Comparison of ENCODE assay signal across 12 cellular contexts in genomic region chr18:80201739-80202138, GRCh38. TPM values are rescaled to one million over a fixed set of nuclear protein-coding genes. Genes with fewer than 3 reads are reported as not detected.
DNase-seq lines count a peak whose midpoint lies in the region; ATAC-seq, FAIRE-seq and TF ChIP-seq lines count a peak whose summit lies in the region.
"Had no signal": no experiment of that assay in that cellular context is flagged by ENCODE, and none has a peak within 500 bp of the region (broad histone marks: within the 10 kb centered on the region; RNA-seq: fewer than 3 reads in every experiment).

No MANE protein-coding gene starts in this region.

- no peak overlapping the region for H3K27ac Mint-ChIP-seq in astrocyte (ENCODE audit: unreplicated experiment)
- H3K27ac Mint-ChIP-seq in activated CD4-positive, alpha-beta T cell treated with anti-CD3 and anti-CD28 coated beads, Interleukin-2, amount 10 ng/mL, durations not matched to agents 7 days and 5 days = no peak overlapping the region

- DNase-seq in astrocyte (ENCODE audit: low read depth) (no peak), activated gamma-delta T cell treated with Interleukin-2 at 50 U/mL for 16 hours (no peak), esophagus squamous epithelium (lab: John Stamatoyannopoulos, UW) (no peak), kidney tubule cell (ENCODE audit: low spot score) (no peak)
- no peak for DNase-seq in activated CD4-positive, alpha-beta T cell treated with anti-CD3 and anti-CD28 coated beads, Interleukin-2, amount 10 ng/mL, durations not matched to agents 7 days and 5 days
- DNase-seq: NCI-H1105, NCI-H524 treated with DMSO at 0.1 percent for 48 hours, T1000 had no signal

- no peak overlapping the region for H3K4me3 Mint-ChIP-seq in astrocyte (ENCODE audit: unreplicated experiment)
- no peak overlapping the region for H3K4me3 Mint-ChIP-seq in activated CD4-positive, alpha-beta T cell treated with anti-CD3 and anti-CD28 coated beads, Interleukin-2, amount 10 ng/mL, durations not matched to agents 7 days and 5 days

- peak overlapping the region; percentile 25 for H3K4me2 ChIP-seq in astrocyte (ENCODE audit: low read length)

- FAIRE-seq in astrocyte (lab: Jason Lieb, UNC) = no peak

- no peaks in the 10 kb centered on the region for H3K9me3 ChIP-seq in astrocyte (ENCODE audit: insufficient read depth, low read depth, low read length)
- no peaks in the 10 kb centered on the region for H3K9me3 ChIP-seq in esophagus squamous epithelium

- H3K36me3 ChIP-seq in astrocyte (ENCODE audit: insufficient read depth, low read length) (no peaks in the 10 kb centered on the region), esophagus squamous epithelium (peaks cover 0 to 24% (median 0%) of the 10 kb centered on the region in 3 donors)

- no peaks in the 10 kb centered on the region for H3K27me3 ChIP-seq in astrocyte (ENCODE audit: insufficient read depth, low read length)
- no peaks in the 10 kb centered on the region for H3K27me3 ChIP-seq in esophagus squamous epithelium

- no peaks in the 10 kb centered on the region for H3K79me2 ChIP-seq in astrocyte (ENCODE audit: insufficient read depth, low read length)

- peaks cover 28% of the 10 kb centered on the region for H3K4me1 Mint-ChIP-seq in astrocyte (ENCODE audit: low read depth, unreplicated experiment)
- H3K4me1 Mint-ChIP-seq in activated CD4-positive, alpha-beta T cell treated with anti-CD3 and anti-CD28 coated beads, Interleukin-2, amount 10 ng/mL, durations not matched to agents 7 days and 5 days = peaks cover 3% of the 10 kb centered on the region

- H3K4me3 ChIP-seq in astrocyte (ENCODE audit: insufficient read depth, low read depth, low read length) (no peak overlapping the region), esophagus squamous epithelium (no peak overlapping the region)

- no peak overlapping the region for H3K27ac ChIP-seq in astrocyte (ENCODE audit: low read depth, low read length)
- H3K27ac ChIP-seq in esophagus squamous epithelium = no peak overlapping the region
- H3K27ac ChIP-seq: C4-2B had no signal

- H2AFZ ChIP-seq in astrocyte (ENCODE audit: low read depth, low read length) = no peak overlapping the region

- no peak for TF ChIP-seq POLR2A in esophagus squamous epithelium (IDR thresholded peaks at IDR 0.05)

- H3K4me1 ChIP-seq in astrocyte (ENCODE audit: insufficient read depth, low read length) (peaks cover 28% of the 10 kb centered on the region), esophagus squamous epithelium (peaks cover 0 to 21% (median 3%) of the 10 kb centered on the region in 3 donors)

- no peaks in the 10 kb centered on the region for H3K9me3 Mint-ChIP-seq in astrocyte (ENCODE audit: unreplicated experiment)
- H3K9me3 Mint-ChIP-seq in activated CD4-positive, alpha-beta T cell treated with anti-CD3 and anti-CD28 coated beads, Interleukin-2, amount 10 ng/mL, durations not matched to agents 7 days and 5 days = no peaks in the 10 kb centered on the region

- H4K20me1 ChIP-seq in astrocyte (ENCODE audit: insufficient read depth, low read length) = peaks cover 33% of the 10 kb centered on the region

- 62 to 78% methylated on average over 2 to 5 of the region's 9 CpGs for WGBS in esophagus squamous epithelium, 2 donors

- intact Hi-C loops in esophagus squamous epithelium (cut with DNase I) = no loop called here

- POLR2A ChIA-PET in activated CD4-positive, alpha-beta T cell treated with anti-CD3 and anti-CD28 coated beads, Interleukin-2, amount 10 ng/mL, durations not matched to agents 7 days and 5 days (lab: Charles Lee) = no interaction called here

- H3K9ac ChIP-seq in astrocyte (ENCODE audit: low read length) = no peak overlapping the region

- H3K36me3 Mint-ChIP-seq in astrocyte (ENCODE audit: low read depth, unreplicated experiment) = peaks cover 5% of the 10 kb centered on the region
- H3K36me3 Mint-ChIP-seq in activated CD4-positive, alpha-beta T cell treated with anti-CD3 and anti-CD28 coated beads, Interleukin-2, amount 10 ng/mL, durations not matched to agents 7 days and 5 days (ENCODE audit: low read depth) = no peaks in the 10 kb centered on the region

- ATAC-seq in GM18873 (IDR thresholded peaks at IDR 0.05; ENCODE audit: low FRiP score, unreplicated experiment) = peak; percentile 6
- ATAC-seq in GM21390 (IDR thresholded peaks at IDR 0.05; ENCODE audit: unreplicated experiment) = peak; percentile 19
- peak; percentile 10 for ATAC-seq in HG03025 (IDR thresholded peaks at IDR 0.05; ENCODE audit: low FRiP score, unreplicated experiment)

- CTCF ChIA-PET in activated CD4-positive, alpha-beta T cell treated with anti-CD3 and anti-CD28 coated beads, Interleukin-2, amount 10 ng/mL, durations not matched to agents 7 days and 5 days (lab: Charles Lee) = no interaction called here

- TF ChIP-seq CTCF in astrocyte (IDR thresholded peaks at IDR 0.05; ENCODE audit: insufficient read depth, low read depth, low read length) (no peak), esophagus squamous epithelium (IDR thresholded peaks at IDR 0.05) (no peak)

- H3K27me3 Mint-ChIP-seq in astrocyte (ENCODE audit: low read depth, unreplicated experiment) = no peaks in the 10 kb centered on the region
- H3K27me3 Mint-ChIP-seq in activated CD4-positive, alpha-beta T cell treated with anti-CD3 and anti-CD28 coated beads, Interleukin-2, amount 10 ng/mL, durations not matched to agents 7 days and 5 days = peaks cover 35% of the 10 kb centered on the region

RNA-seq across cellular contexts. Expression of gene PARD6G, which starts 45.6 kb away (rescaled TPM):
- total RNA-seq in astrocyte (26.9 and 29.6 TPM in 2 replicates), esophagus squamous epithelium (10 to 100 TPM; 24.3 to 37.8 (median 33.1) TPM)
- under 1 TPM; 0.15 to 0.22 TPM for total RNA-seq in activated CD4-positive, alpha-beta T cell treated with anti-CD3 and anti-CD28 coated beads, Interleukin-2, amount 10 ng/mL, durations not matched to agents 7 days and 5 days

Comparison
In these comparisons a context has a peak if more than half of its experiments do, and no peak if none do; other contexts are left out.
1. RNA of gene PARD6G, which starts 45.6 kb away (total RNA-seq): 24.3 to 37.8 TPM in esophagus squamous epithelium and 26.9 to 29.6 TPM in astrocyte; 0.15 to 0.22 TPM in activated CD4-positive, alpha-beta T cell treated with anti-CD3 and anti-CD28 coated beads, Interleukin-2, amount 10 ng/mL, durations not matched to agents 7 days and 5 days; every median in the first group is over 10 times any median in the second.
2. Peak in every context shown above with its lines, with median percentiles within 50 percentile points of each other: ATAC-seq.